ENCODE assay signal across 8 cellular contexts in genomic region chr16:3045758-3046505, GRCh38. TPM values are rescaled to one million over a fixed set of nuclear protein-coding genes. Genes with fewer than 3 reads are reported as not detected.
DNase-seq lines count a peak whose midpoint lies in the region; ATAC-seq and TF ChIP-seq lines count a peak whose summit lies in the region.

No MANE protein-coding gene starts in this region.

- peaks cover 13% of the 10 kb centered on the region for H3K4me1 Mint-ChIP-seq in activated naive CD8-positive, alpha-beta T cell treated with anti-CD3 and anti-CD28 coated beads for 36 hours

- TF ChIP-seq POLR2A in stomach (IDR thresholded peaks at IDR 0.05): no peak

- H3K4me3 Mint-ChIP-seq in activated naive CD8-positive, alpha-beta T cell treated with anti-CD3 and anti-CD28 coated beads for 36 hours: peak overlapping the region; percentile 34

- H3K27ac Mint-ChIP-seq in activated naive CD8-positive, alpha-beta T cell treated with anti-CD3 and anti-CD28 coated beads for 36 hours: no peak overlapping the region

- H3K9me3 Mint-ChIP-seq in activated naive CD8-positive, alpha-beta T cell treated with anti-CD3 and anti-CD28 coated beads for 36 hours: no peaks in the 10 kb centered on the region

- H3K4me3 ChIP-seq in AG10803 (ENCODE audit: low read length) (peak overlapping the region; percentile 43), iPS-18c (ENCODE audit: insufficient read depth, low read depth, low read length) (peak overlapping the region; percentile 71), stomach (peak overlapping the region; percentile 46 to 69 (median 52))

- no peaks in the 10 kb centered on the region for H3K36me3 ChIP-seq in stomach

- peaks cover 64% of the 10 kb centered on the region for H3K27me3 Mint-ChIP-seq in activated naive CD8-positive, alpha-beta T cell treated with anti-CD3 and anti-CD28 coated beads for 36 hours

- TF ChIP-seq CTCF in AG10803 (conservative IDR thresholded peaks at IDR 0.05; ENCODE audit: low read length) (no peak), stomach (IDR thresholded peaks at IDR 0.05) (no peak)

- peak overlapping the region in 4 of 5 donors; percentile 10 to 73 (median 44) for H3K27ac ChIP-seq in stomach

- no peaks in the 10 kb centered on the region for H3K36me3 Mint-ChIP-seq in activated naive CD8-positive, alpha-beta T cell treated with anti-CD3 and anti-CD28 coated beads for 36 hours

- DNase-seq in AG10803 (ENCODE audit: low read depth) (no peak), stomach (no peak), SW 1271 (lab: John Stamatoyannopoulos, UW) (no peak)
- DNase-seq in activated naive CD8-positive, alpha-beta T cell treated with anti-CD3 and anti-CD28 coated beads for 36 hours: no peak
- DNase-seq in stimulated activated naive CD4-positive, alpha-beta T cell treated with Interleukin-2 at 50 U/mL for 16 hours (lab: John Stamatoyannopoulos, UW): no peak

- ATAC-seq in HG02973 (IDR thresholded peaks at IDR 0.05; ENCODE audit: unreplicated experiment) (peak; percentile 47), HG03565 (IDR thresholded peaks at IDR 0.05; ENCODE audit: unreplicated experiment) (no peak)

- H3K9me3 ChIP-seq in iPS-18c (ENCODE audit: control insufficient read depth, insufficient read depth, low read length) (no peaks in the 10 kb centered on the region), stomach (no peaks in the 10 kb centered on the region)

- WGBS in stomach, 5 donors: 0 to 1% (median 1%) methylated on average over 25 to 64 of the region's 65 CpGs

- peaks cover 19 to 98% (median 75%) of the 10 kb centered on the region in 3 donors for H3K27me3 ChIP-seq in stomach

- intact Hi-C loops in stomach (cut with DNase I; ENCODE audit: low total_unique reads): no loop called here

- no peak for TF ChIP-seq EP300 in stomach (IDR thresholded peaks at IDR 0.05)

- peaks cover 23 to 27% (median 25%) of the 10 kb centered on the region in 4 donors for H3K4me1 ChIP-seq in stomach

RNA-seq across cellular contexts. Expression of gene MMP25, which starts 0.4 kb away (rescaled TPM):
- total RNA-seq in activated naive CD8-positive, alpha-beta T cell treated with anti-CD3 and anti-CD28 coated beads for 36 hours: 1 to 10 TPM in 1 of 2 experiments, under 1 TPM in 1; 0.99 to 1.6 TPM
- total RNA-seq in stomach: 1 to 10 TPM in 2 of 5 donors, not detected in 3; 1.1 to 1.6 TPM
- polyA plus RNA-seq in stomach: 1 to 10 TPM in 1 of 3 donors, under 1 TPM in 2; 0.48 to 2.9 (median 0.61) TPM

RNA-seq across cellular contexts. Expression of gene BICDL2, which starts 9.2 kb away (rescaled TPM):
- total RNA-seq in activated naive CD8-positive, alpha-beta T cell treated with anti-CD3 and anti-CD28 coated beads for 36 hours: under 1 TPM; 0.31 to 0.56 TPM
- 100 to 1,000 TPM in 1 of 5 donors, 10 to 100 TPM in 4; 18.4 to 693 (median 59.4) TPM for total RNA-seq in stomach
- polyA plus RNA-seq in stomach: 10 to 100 TPM; 26.0 to 79.7 (median 29.0) TPM

RNA-seq across cellular contexts. Expression of gene IL32, which starts 19.5 kb away (rescaled TPM):
- 1,000 to 10,000 TPM; 1,056 to 1,060 TPM for total RNA-seq in activated naive CD8-positive, alpha-beta T cell treated with anti-CD3 and anti-CD28 coated beads for 36 hours
- total RNA-seq in stomach: 100 to 1,000 TPM in 1 of 5 donors, 10 to 100 TPM in 3, 1 to 10 TPM in 1; 9.9 to 504 (median 90.4) TPM
- 100 to 1,000 TPM in 1 of 3 donors, 10 to 100 TPM in 2; 56.3 to 129 (median 60.9) TPM for polyA plus RNA-seq in stomach

RNA-seq across cellular contexts. Expression of gene THOC6, which starts 22.1 kb away (rescaled TPM):
- 10 to 100 TPM; 48.7 to 53.1 TPM for total RNA-seq in activated naive CD8-positive, alpha-beta T cell treated with anti-CD3 and anti-CD28 coated beads for 36 hours
- total RNA-seq in stomach: 10 to 100 TPM in 4 of 5 donors, not detected in 1; 10.5 to 97.9 (median 22.2) TPM
- 10 to 100 TPM; 15.3 to 39.0 (median 32.8) TPM for polyA plus RNA-seq in stomach

RNA-seq across cellular contexts. Expression of gene HCFC1R1, which starts 22.2 kb away (rescaled TPM):
- total RNA-seq in activated naive CD8-positive, alpha-beta T cell treated with anti-CD3 and anti-CD28 coated beads for 36 hours: 10 to 100 TPM; 23.4 to 23.7 TPM
- 10 to 100 TPM; 11.0 to 94.7 (median 21.7) TPM for total RNA-seq in stomach
- polyA plus RNA-seq in stomach: 100 to 1,000 TPM in 2 of 3 donors, 10 to 100 TPM in 1; 71.7 to 128 (median 102) TPM

Comparison
In these comparisons a context has a peak if more than half of its experiments do, and no peak if none do; other contexts are left out.
1. RNA of gene BICDL2, which starts 9.2 kb away (total RNA-seq): 18.4 to 693 TPM in stomach; 0.31 to 0.56 TPM in activated naive CD8-positive, alpha-beta T cell treated with anti-CD3 and anti-CD28 coated beads for 36 hours; every median in the first group is over 10 times any median in the second.
2. Peak in every context shown above with its lines, with median percentiles within 50 percentile points of each other: H3K4me3 ChIP-seq.